In the genomic region with DNA sequence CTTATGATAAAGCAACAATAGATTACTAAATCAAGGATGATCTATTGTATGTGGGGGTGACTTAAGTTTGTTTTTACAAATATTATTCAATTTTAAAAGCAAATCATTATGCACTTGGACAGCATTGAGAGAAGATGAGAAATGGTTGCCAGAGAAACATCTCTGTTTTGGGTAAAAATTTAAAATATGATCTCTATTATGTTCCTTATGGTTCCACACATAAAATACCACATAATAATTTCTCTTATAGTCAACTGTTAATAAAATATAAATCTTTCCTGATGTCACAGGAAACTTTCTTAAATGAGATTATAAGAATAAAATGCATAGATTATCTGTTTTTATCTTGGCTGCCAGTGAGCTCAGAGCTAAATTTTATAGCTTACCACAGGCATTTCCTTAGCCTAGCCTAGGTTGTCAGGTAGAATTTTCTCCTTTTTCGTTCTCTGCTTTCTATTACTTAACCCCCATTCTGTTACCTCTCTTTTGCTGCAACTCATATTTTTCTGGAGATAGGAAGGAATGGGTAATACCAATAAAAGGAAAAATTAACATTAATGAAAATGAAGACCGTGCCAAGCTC, we compare ENCODE assay signal across 19 cellular contexts.
DNase-seq lines count a peak whose midpoint lies in the region; ATAC-seq, FAIRE-seq and TF ChIP-seq lines count a peak whose summit lies in the region.
"Had no signal": no experiment of that assay in that cellular context is flagged by ENCODE, and none has a peak within 500 bp of the region (broad histone marks: within the 10 kb centered on the region; RNA-seq: fewer than 3 reads in every experiment).

No MANE protein-coding gene starts in this region.

- H3K9me3 Mint-ChIP-seq in chondrocyte (ENCODE audit: low read depth) = no peaks in the 10 kb centered on the region

- no peak for TF ChIP-seq POLR2A in upper lobe of left lung (IDR thresholded peaks at IDR 0.05)

- H3K4me3 ChIP-seq in A673 (ENCODE audit: low read depth, low read length, poor library complexity, severe bottlenecking) (no peak overlapping the region), SK-N-SH (ENCODE audit: low read depth in 2 of 2, low read length in 1 of 2) (no peak overlapping the region), pancreas (no peak overlapping the region), upper lobe of left lung (no peak overlapping the region)
- H3K4me3 ChIP-seq: BLaER1 had no signal

- peak; percentile 53 for DNase-seq in A673 (ENCODE audit: low spot score)
- DNase-seq in NCI-H226 = peak; percentile 2
- DNase-seq in SK-N-SH = no peak
- no peak for DNase-seq in chondrocyte (ENCODE audit: low spot score)
- DNase-seq in pancreas = no peak
- DNase-seq in NCI-H510A treated with DMSO at 0.1 percent for 48 hours (lab: John Stamatoyannopoulos, UW) = no peak
- no peak for DNase-seq in upper lobe of left lung
- no peak for DNase-seq in germinal center (ENCODE audit: low spot score)
- DNase-seq: AML-193; Caco-2; CD8-positive, alpha-beta memory T cell; DND-41; GDM1; HCEC 1CT had no signal

- H3K9me3 ChIP-seq in A673 (ENCODE audit: low read depth, low read length, poor library complexity, severe bottlenecking) (peaks cover 4% of the 10 kb centered on the region), SK-N-SH (no peaks in the 10 kb centered on the region), pancreas (no peaks in the 10 kb centered on the region), upper lobe of left lung (no peaks in the 10 kb centered on the region)
- H3K9me3 ChIP-seq: BLaER1, Caco-2 had no signal

- H3K36me3 ChIP-seq in A673 (ENCODE audit: insufficient read depth, low read length, poor library complexity, severe bottlenecking) (no peaks in the 10 kb centered on the region), SK-N-SH (replicated peaks in 1 of 2; ENCODE audit: control insufficient read depth in 1 of 2, insufficient read depth in 2 of 2, low read length in 1 of 2) (no peaks in the 10 kb centered on the region), pancreas (no peaks in the 10 kb centered on the region), upper lobe of left lung (no peaks in the 10 kb centered on the region)
- H3K36me3 ChIP-seq: BLaER1 had no signal

- no peak for FAIRE-seq in pancreas (lab: Jason Lieb, UNC)
- FAIRE-seq: GM12892, GM19239 had no signal

- 57% methylated on average over 2 of the region's 2 CpGs for WGBS in SK-N-SH (ENCODE audit: low lambda C conversion rate)
- WGBS in pancreas, 2 donors = 80 to 92% methylated on average over 2 of the region's 2 CpGs
- WGBS in upper lobe of left lung, 2 donors = 77 to 86% methylated on average over 2 of the region's 2 CpGs

- H2AFZ ChIP-seq in SK-N-SH (ENCODE audit: low read depth) = no peak overlapping the region

- POLR2A ChIA-PET in A673 (lab: Charles Lee; ENCODE audit: low non-redundant PET) = no interaction called here
- POLR2A ChIA-PET in SK-N-SH (lab: Yijun Ruan, JAX) = no interaction called here

- no peak overlapping the region for H3K4me2 ChIP-seq in SK-N-SH
- H3K4me2 ChIP-seq: BLaER1 had no signal

- H3K79me2 ChIP-seq in SK-N-SH (ENCODE audit: insufficient read depth) = no peaks in the 10 kb centered on the region

- no peak overlapping the region for H3K9ac ChIP-seq in SK-N-SH
- H3K9ac ChIP-seq: BLaER1 had no signal

- H3K4me1 ChIP-seq in A673 (ENCODE audit: insufficient read depth, low read length, poor library complexity, severe bottlenecking) (peaks cover 30% of the 10 kb centered on the region), SK-N-SH (ENCODE audit: control insufficient read depth in 1 of 2, insufficient read depth in 2 of 2, low read depth in 1 of 2, low read length in 1 of 2) (peaks cover 8 to 27% of the 10 kb centered on the region in 2 experiments; a peak in 3 of 4 replicates), pancreas (no peaks in the 10 kb centered on the region), upper lobe of left lung (peaks cover 6 to 9% (median 8%) of the 10 kb centered on the region in 4 donors)
- H3K4me1 ChIP-seq: BLaER1 had no signal

- ATAC-seq in pancreas = no peak
- no peak for ATAC-seq in upper lobe of left lung (ENCODE audit: low FRiP score in 2 of 2)

- peaks cover 39% of the 10 kb centered on the region for H3K4me1 Mint-ChIP-seq in chondrocyte (ENCODE audit: low read depth)
- H3K4me1 Mint-ChIP-seq: CD8-positive, alpha-beta memory T cell had no signal

- TF ChIP-seq CTCF in A673 (conservative IDR thresholded peaks at IDR 0.05; ENCODE audit: low read depth, low read length) (no peak), SK-N-SH (IDR thresholded peaks at IDR 0.05) (no peak), chondrocyte (IDR thresholded peaks at IDR 0.05) (no peak), pancreas (IDR thresholded peaks at IDR 0.05) (no peak), upper lobe of left lung (IDR thresholded peaks at IDR 0.05) (no peak)

- peaks cover 12% of the 10 kb centered on the region for H3F3A ChIP-seq in SK-N-SH (replicated peaks; ENCODE audit: insufficient read depth)

- no peaks in the 10 kb centered on the region for H4K20me1 ChIP-seq in SK-N-SH (ENCODE audit: insufficient read depth)
- H4K20me1 ChIP-seq: BLaER1 had no signal

- H3K27me3 ChIP-seq in A673 (replicated peaks; ENCODE audit: insufficient read depth, low read depth, low read length, poor library complexity) (no peaks in the 10 kb centered on the region), SK-N-SH (ENCODE audit: insufficient read depth) (no peaks in the 10 kb centered on the region), pancreas (no peaks in the 10 kb centered on the region), upper lobe of left lung (no peaks in the 10 kb centered on the region)
- H3K27me3 ChIP-seq: BLaER1 had no signal

- BruUV-seq in A673 (replicated peaks; lab: Mats Ljungman, UMichigan) = no TSS peak

- H3K27ac ChIP-seq in A673 (ENCODE audit: low read depth, low read length, poor library complexity, severe bottlenecking) (peak overlapping the region; percentile 87), SK-N-SH (ENCODE audit: low read depth in 2 of 2, low read length in 1 of 2) (peak overlapping the region; percentile 38 to 48; a peak in 3 of 4 replicates), pancreas (no peak overlapping the region), upper lobe of left lung (no peak overlapping the region)
- H3K27ac ChIP-seq: 22Rv1, BLaER1, HL-60 had no signal

- H3K9me2 ChIP-seq in SK-N-SH = no peaks in the 10 kb centered on the region

- TF ChIP-seq RAD21 in SK-N-SH (IDR thresholded peaks at IDR 0.05; ENCODE audit: low read length) = no peak

- intact Hi-C loops in A673 (cut with micrococcal nuclease; ENCODE audit: unreplicated experiment) (no loop called here), pancreas (cut with DNase I) (no loop called here)

- H3K4me3 Mint-ChIP-seq in chondrocyte (ENCODE audit: unreplicated experiment) = no peak overlapping the region
- H3K4me3 Mint-ChIP-seq: CD8-positive, alpha-beta memory T cell had no signal

- TF ChIP-seq EP300 in SK-N-SH (IDR thresholded peaks at IDR 0.05; ENCODE audit: borderline replicate concordance in 1 of 2, low read depth in 1 of 2, low read length in 1 of 2) (peak in 1 of 2 experiments; percentile 72; a peak in 2 of 4 replicates), upper lobe of left lung (IDR thresholded peaks at IDR 0.05) (no peak)

- no peaks in the 10 kb centered on the region for H3K36me3 Mint-ChIP-seq in chondrocyte (ENCODE audit: low read depth)
- H3K36me3 Mint-ChIP-seq: CD8-positive, alpha-beta memory T cell had no signal

- H3K27me3 Mint-ChIP-seq in chondrocyte (ENCODE audit: low read depth) = no peaks in the 10 kb centered on the region
- H3K27me3 Mint-ChIP-seq: CD8-positive, alpha-beta memory T cell had no signal

- CTCF ChIA-PET in A673 (lab: Charles Lee) = no interaction called here
- CTCF ChIA-PET in SK-N-SH (lab: Yijun Ruan, JAX) = no interaction called here

- peak overlapping the region; percentile 62 for H3K27ac Mint-ChIP-seq in chondrocyte (ENCODE audit: unreplicated experiment)
- H3K27ac Mint-ChIP-seq: CD8-positive, alpha-beta memory T cell had no signal

TF ChIP-seq in SK-N-SH, 30 proteins besides CTCF, POLR2A, EP300 and RAD21:
- TF ChIP-seq GABPA (IDR thresholded peaks at IDR 0.05; ENCODE audit: low read depth) (no peak), FOXM1 (IDR thresholded peaks at IDR 0.05; ENCODE audit: low read depth) (peak; percentile 25; the same call in 1 of the 2 replicates), TCF12 (IDR thresholded peaks at IDR 0.05) (peak; percentile 63), NFIC (IDR thresholded peaks at IDR 0.05; ENCODE audit: borderline replicate concordance) (peak; percentile 23; the same call in 1 of the 2 replicates), PBX3 (IDR thresholded peaks at IDR 0.05) (peak; percentile 56), ELF1 (IDR thresholded peaks at IDR 0.05) (no peak), YY1 (IDR thresholded peaks at IDR 0.05; ENCODE audit: low read depth) (no peak)

Comparison
In these comparisons a context has a peak if more than half of its experiments do, and no peak if none do; other contexts are left out.
1. DNase-seq: peak in A673 (single experiment) and NCI-H226 (single experiment); none in SK-N-SH (single experiment), chondrocyte (single experiment), pancreas (0 of 6), NCI-H510A treated with DMSO at 0.1 percent for 48 hours (single experiment), upper lobe of left lung (0 of 2) and germinal center (single experiment).
2. H3K27ac ChIP-seq: peak in A673 (single experiment) and SK-N-SH (2 of 2); none in pancreas (0 of 4) and upper lobe of left lung (0 of 4).